In the genomic region with DNA sequence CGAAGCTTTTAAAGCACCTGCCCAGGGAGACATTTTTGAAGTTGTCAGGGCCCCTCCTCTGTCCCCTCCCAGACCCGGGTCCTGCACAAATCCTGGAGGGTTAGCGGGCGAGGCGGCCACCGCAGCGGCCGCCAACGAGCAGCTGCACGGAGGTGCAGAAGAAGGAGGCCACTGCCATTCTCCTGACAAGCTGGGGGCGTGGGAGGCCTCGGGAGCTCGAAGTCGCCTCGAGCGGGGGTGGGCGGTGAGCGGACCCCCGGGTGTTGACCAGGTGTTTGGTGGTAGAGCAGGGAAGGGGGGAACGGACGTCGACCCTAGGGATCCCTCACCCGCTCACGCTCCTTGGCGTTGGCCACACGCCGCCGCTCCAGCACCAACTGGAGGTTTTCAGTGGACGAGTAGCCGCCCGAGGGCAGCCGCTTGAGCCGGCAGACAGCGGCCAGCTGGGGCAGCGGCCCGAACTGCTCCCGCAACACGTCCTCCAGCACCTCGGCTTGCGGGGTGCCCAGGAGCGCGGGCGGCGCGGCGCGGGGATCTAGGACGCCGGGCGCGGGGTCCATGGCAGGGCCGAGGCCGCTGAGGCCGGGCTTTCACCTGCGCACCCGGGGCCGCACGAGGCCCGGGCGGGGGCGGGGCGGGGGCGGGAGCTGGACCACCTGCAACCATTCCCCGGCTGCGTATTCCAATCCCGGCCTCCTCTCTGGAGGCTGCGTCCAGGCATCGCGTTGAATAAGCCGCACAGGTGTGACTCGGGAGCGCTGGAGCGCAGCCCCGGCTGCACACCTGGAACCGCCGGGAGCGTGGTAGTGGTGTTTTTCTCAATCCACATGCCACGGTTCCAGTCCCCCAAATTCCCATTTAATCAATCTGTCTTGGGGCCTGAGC, we compare ENCODE assay signal across 1 cellular context.
TF ChIP-seq lines count a peak whose summit lies in the region.

FIGLA (minus strand) TSS at position 565 of the 885 bp plus-strand sequence; CDS start at position 560, 5 bp downstream.

TF ChIP-seq in WTC11, 78 proteins besides CTCF, POLR2A, EP300 and RAD21 (continued from another document):
- TF ChIP-seq, protein P1, sequence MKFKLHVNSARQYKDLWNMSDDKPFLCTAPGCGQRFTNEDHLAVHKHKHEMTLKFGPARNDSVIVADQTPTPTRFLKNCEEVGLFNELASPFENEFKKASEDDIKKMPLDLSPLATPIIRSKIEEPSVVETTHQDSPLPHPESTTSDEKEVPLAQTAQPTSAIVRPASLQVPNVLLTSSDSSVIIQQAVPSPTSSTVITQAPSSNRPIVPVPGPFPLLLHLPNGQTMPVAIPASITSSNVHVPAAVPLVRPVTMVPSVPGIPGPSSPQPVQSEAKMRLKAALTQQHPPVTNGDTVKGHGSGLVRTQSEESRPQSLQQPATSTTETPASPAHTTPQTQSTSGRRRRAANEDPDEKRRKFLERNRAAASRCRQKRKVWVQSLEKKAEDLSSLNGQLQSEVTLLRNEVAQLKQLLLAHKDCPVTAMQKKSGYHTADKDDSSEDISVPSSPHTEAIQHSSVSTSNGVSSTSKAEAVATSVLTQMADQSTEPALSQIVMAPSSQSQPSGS (CRISPR knock-in tag; IDR thresholded peaks at IDR 0.05; ENCODE audit: borderline replicate concordance, low read depth): 0 out of 2 replicates have a peak, but pooled peaks have one; percentile 21
- peak; percentile 18; the same call in 1 of the 2 replicates for TF ChIP-seq RELA (CRISPR knock-in tag; IDR thresholded peaks at IDR 0.05; ENCODE audit: borderline replicate concordance)
- TF ChIP-seq FOXP1 (CRISPR knock-in tag; IDR thresholded peaks at IDR 0.05; ENCODE audit: borderline replicate concordance): peak; percentile 78
- TF ChIP-seq ZNF416 (CRISPR knock-in tag; IDR thresholded peaks at IDR 0.05): no peak
- TF ChIP-seq ZBTB21 (CRISPR knock-in tag; IDR thresholded peaks at IDR 0.05; ENCODE audit: borderline replicate concordance): 0 out of 2 replicates have a peak, but pooled peaks have one; percentile 51
- no peak for TF ChIP-seq SMAD3 (CRISPR knock-in tag; IDR thresholded peaks at IDR 0.05; ENCODE audit: borderline replicate concordance)
- no peak for TF ChIP-seq PRDM15 (CRISPR knock-in tag; IDR thresholded peaks at IDR 0.05)
- TF ChIP-seq, protein P2, sequence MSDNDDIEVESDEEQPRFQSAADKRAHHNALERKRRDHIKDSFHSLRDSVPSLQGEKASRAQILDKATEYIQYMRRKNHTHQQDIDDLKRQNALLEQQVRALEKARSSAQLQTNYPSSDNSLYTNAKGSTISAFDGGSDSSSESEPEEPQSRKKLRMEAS (CRISPR knock-in tag; IDR thresholded peaks at IDR 0.05): peak; percentile 77
- no peak for TF ChIP-seq ZNF512 (CRISPR knock-in tag; IDR thresholded peaks at IDR 0.05; ENCODE audit: borderline replicate concordance)
- peak; percentile 49; the same call in 1 of the 2 replicates for TF ChIP-seq FOXP4 (CRISPR knock-in tag; IDR thresholded peaks at IDR 0.05)
- TF ChIP-seq ZNF121 (CRISPR knock-in tag; IDR thresholded peaks at IDR 0.05): no peak
- TF ChIP-seq ATF1 (CRISPR knock-in tag; IDR thresholded peaks at IDR 0.05): no peak
- no peak for TF ChIP-seq ZNF317 (CRISPR knock-in tag; IDR thresholded peaks at IDR 0.05; ENCODE audit: borderline replicate concordance, low read depth)
- TF ChIP-seq, protein P3, sequence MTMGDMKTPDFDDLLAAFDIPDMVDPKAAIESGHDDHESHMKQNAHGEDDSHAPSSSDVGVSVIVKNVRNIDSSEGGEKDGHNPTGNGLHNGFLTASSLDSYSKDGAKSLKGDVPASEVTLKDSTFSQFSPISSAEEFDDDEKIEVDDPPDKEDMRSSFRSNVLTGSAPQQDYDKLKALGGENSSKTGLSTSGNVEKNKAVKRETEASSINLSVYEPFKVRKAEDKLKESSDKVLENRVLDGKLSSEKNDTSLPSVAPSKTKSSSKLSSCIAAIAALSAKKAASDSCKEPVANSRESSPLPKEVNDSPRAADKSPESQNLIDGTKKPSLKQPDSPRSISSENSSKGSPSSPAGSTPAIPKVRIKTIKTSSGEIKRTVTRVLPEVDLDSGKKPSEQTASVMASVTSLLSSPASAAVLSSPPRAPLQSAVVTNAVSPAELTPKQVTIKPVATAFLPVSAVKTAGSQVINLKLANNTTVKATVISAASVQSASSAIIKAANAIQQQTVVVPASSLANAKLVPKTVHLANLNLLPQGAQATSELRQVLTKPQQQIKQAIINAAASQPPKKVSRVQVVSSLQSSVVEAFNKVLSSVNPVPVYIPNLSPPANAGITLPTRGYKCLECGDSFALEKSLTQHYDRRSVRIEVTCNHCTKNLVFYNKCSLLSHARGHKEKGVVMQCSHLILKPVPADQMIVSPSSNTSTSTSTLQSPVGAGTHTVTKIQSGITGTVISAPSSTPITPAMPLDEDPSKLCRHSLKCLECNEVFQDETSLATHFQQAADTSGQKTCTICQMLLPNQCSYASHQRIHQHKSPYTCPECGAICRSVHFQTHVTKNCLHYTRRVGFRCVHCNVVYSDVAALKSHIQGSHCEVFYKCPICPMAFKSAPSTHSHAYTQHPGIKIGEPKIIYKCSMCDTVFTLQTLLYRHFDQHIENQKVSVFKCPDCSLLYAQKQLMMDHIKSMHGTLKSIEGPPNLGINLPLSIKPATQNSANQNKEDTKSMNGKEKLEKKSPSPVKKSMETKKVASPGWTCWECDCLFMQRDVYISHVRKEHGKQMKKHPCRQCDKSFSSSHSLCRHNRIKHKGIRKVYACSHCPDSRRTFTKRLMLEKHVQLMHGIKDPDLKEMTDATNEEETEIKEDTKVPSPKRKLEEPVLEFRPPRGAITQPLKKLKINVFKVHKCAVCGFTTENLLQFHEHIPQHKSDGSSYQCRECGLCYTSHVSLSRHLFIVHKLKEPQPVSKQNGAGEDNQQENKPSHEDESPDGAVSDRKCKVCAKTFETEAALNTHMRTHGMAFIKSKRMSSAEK (CRISPR knock-in tag; IDR thresholded peaks at IDR 0.05; ENCODE audit: borderline replicate concordance): no peak
- peak; percentile 16; the same call in 1 of the 2 replicates for TF ChIP-seq TP53 (CRISPR knock-in tag; IDR thresholded peaks at IDR 0.05)
- 0 out of 2 replicates have a peak, but pooled peaks have one; percentile 46 for TF ChIP-seq IRF1 (CRISPR knock-in tag; IDR thresholded peaks at IDR 0.05)
- TF ChIP-seq CREM (CRISPR knock-in tag; IDR thresholded peaks at IDR 0.05): 0 out of 2 replicates have a peak, but pooled peaks have one; percentile 23
- no peak for TF ChIP-seq GRHL2 (CRISPR knock-in tag; IDR thresholded peaks at IDR 0.05; ENCODE audit: insufficient replicate concordance, severe bottlenecking)
- TF ChIP-seq RORB (CRISPR knock-in tag; IDR thresholded peaks at IDR 0.05): no peak
- 0 out of 2 replicates have a peak, but pooled peaks have one; percentile 14 for TF ChIP-seq ZNF263 (CRISPR knock-in tag; IDR thresholded peaks at IDR 0.05; ENCODE audit: low read depth)
- TF ChIP-seq MYBL2 (CRISPR knock-in tag; IDR thresholded peaks at IDR 0.05): 0 out of 2 replicates have a peak, but pooled peaks have one; percentile 36
- 0 out of 2 replicates have a peak, but pooled peaks have one; percentile 39 for TF ChIP-seq JUN (CRISPR knock-in tag; IDR thresholded peaks at IDR 0.05)
